8 cellular contexts compared by ENCODE assay signal in genomic region chr11:46701078-46701654, GRCh38. TPM values are rescaled to one million over a fixed set of nuclear protein-coding genes. Genes with fewer than 3 reads are reported as not detected.
DNase-seq lines count a peak whose midpoint lies in the region; ATAC-seq and TF ChIP-seq lines count a peak whose summit lies in the region.

No MANE protein-coding gene starts in this region.

- peaks cover 26% of the 10 kb centered on the region for H3K4me1 ChIP-seq in mesodermal cell (ENCODE audit: control insufficient read depth, insufficient read depth, low read length, poor library complexity, severe bottlenecking)

- no peaks in the 10 kb centered on the region for H3K27me3 ChIP-seq in BJ (ENCODE audit: control insufficient read depth, insufficient read depth, low read length)

- no peaks in the 10 kb centered on the region for H3K9me3 ChIP-seq in mesodermal cell (ENCODE audit: control insufficient read depth, low read length)

- whole genome bisulfite sequencing in mesodermal cell (ENCODE audit: insufficient coverage in 2 of 2), 2 experiments, result 1 to 2% methylated on average over 15 to 22 of the region's 29 CpGs

- no peak for ATAC-seq in HG03025 (IDR thresholded peaks at IDR 0.05; ENCODE audit: low FRiP score, unreplicated experiment)
- ATAC-seq in GM18519 (IDR thresholded peaks at IDR 0.05; ENCODE audit: low FRiP score, unreplicated experiment), result no peak

- H3K36me3 ChIP-seq in BJ (ENCODE audit: control insufficient read depth, insufficient read depth, low read length), result peaks cover 31% of the 10 kb centered on the region
- H3K36me3 ChIP-seq in mesodermal cell (ENCODE audit: control insufficient read depth, insufficient read depth, low read length), result peaks cover 51% of the 10 kb centered on the region

- peak overlapping the region; percentile 92 for H3K4me3 ChIP-seq in BJ (ENCODE audit: low read depth, low read length)
- peak overlapping the region; percentile 99 for H3K4me3 ChIP-seq in HFF-Myc (replicated peaks; ENCODE audit: low read depth, low read length)
- H3K4me3 ChIP-seq in astrocyte of the spinal cord (ENCODE audit: low read depth, low read length), result peak overlapping the region; percentile 99
- peak overlapping the region; percentile 100 for H3K4me3 ChIP-seq in mesodermal cell (ENCODE audit: extremely low read depth, insufficient read depth, low read length, poor library complexity, severe bottlenecking)

- no peak for TF ChIP-seq CTCF in BJ (IDR thresholded peaks at IDR 0.05; ENCODE audit: insufficient read depth, low read depth, low read length)
- no peak for TF ChIP-seq CTCF in HFF-Myc (IDR thresholded peaks at IDR 0.05; ENCODE audit: low read depth, low read length, missing control alignments)
- no peak for TF ChIP-seq CTCF in astrocyte of the spinal cord (IDR thresholded peaks at IDR 0.05; ENCODE audit: low read depth, low read length)

- POLR2A ChIA-PET in BJ (lab: Charles Lee), result interaction anchor here (1.5 kb wide), 1 partner anchor 10 kb away, joined by 3 read pairs; no protein-coding TSS in a partner anchor

- CTCF ChIA-PET in BJ (lab: Yijun Ruan, JAX), result interaction anchor here (1.1 to 1.3 kb wide), 2 partner anchors 10 to 13 kb away, joined by 3 to 4 read pairs; no protein-coding TSS in a partner anchor

- in situ Hi-C loops in astrocyte of the spinal cord (cut with HindIII; ENCODE audit: low sequenced_read_pairs), result no loop called here

- no peak for DNase-seq in BJ (ENCODE audit: low read depth)
- DNase-seq in HFF-Myc (ENCODE audit: extremely low read depth, low read depth), result no peak
- DNase-seq in astrocyte of the spinal cord (ENCODE audit: low read depth, low spot score), result no peak
- no peak for DNase-seq in HCEC 1CT
- no peak for DNase-seq in NCI-H1930 (lab: John Stamatoyannopoulos, UW)

- H3K27ac ChIP-seq in mesodermal cell (ENCODE audit: low read depth, low read length, severe bottlenecking), result peak overlapping the region; percentile 97

RNA-seq across cellular contexts. Expression of gene ZNF408, which starts 0.3 kb away (rescaled TPM):
- polyA plus RNA-seq in BJ (2011; rRNA removed), result 3.0 and 6.9 TPM in 2 replicates
- polyA minus RNA-seq in BJ (2011; rRNA and poly(A)+ RNA removed), result 9.0 and 11.2 TPM in 2 replicates
- 10.6 TPM for polyA plus RNA-seq in mesodermal cell (2013, experiment 1 of 2)
- polyA plus RNA-seq in mesodermal cell (2013, experiment 2 of 2), result 6.3 TPM

RNA-seq across cellular contexts. Expression of gene ARHGAP1, which starts 0.7 kb away (rescaled TPM):
- 28.9 and 40.9 TPM in 2 replicates for polyA plus RNA-seq in BJ (2011; rRNA removed)
- polyA minus RNA-seq in BJ (2011; rRNA and poly(A)+ RNA removed), result 117 and 163 TPM in 2 replicates
- polyA plus RNA-seq in mesodermal cell (2013, experiment 1 of 2), result 50.9 TPM
- 42.7 TPM for polyA plus RNA-seq in mesodermal cell (2013, experiment 2 of 2)

RNA-seq across cellular contexts. Expression of gene F2, which starts 17.8 kb away (rescaled TPM):
- 0.05 TPM in 1 of 2 replicates, not detected in the other for polyA plus RNA-seq in BJ (2011; rRNA removed)
- polyA minus RNA-seq in BJ (2011; rRNA and poly(A)+ RNA removed), result not detected in 2 replicates
- polyA plus RNA-seq in mesodermal cell (2013, experiment 1 of 2), result not detected
- not detected for polyA plus RNA-seq in mesodermal cell (2013, experiment 2 of 2)
